ENCODE assay signal across 1 cellular context in genomic region chr15:31390777-31391486, GRCh38.
TF ChIP-seq lines count a peak whose summit lies in the region.

No MANE protein-coding gene starts in this region.

TF ChIP-seq in GM23338, 12 proteins besides CTCF, POLR2A, EP300 and RAD21 (continued from another document):
- TF ChIP-seq EZH2 (IDR thresholded peaks at IDR 0.05; ENCODE audit: low read depth, unreplicated experiment) (no peak), ETS1 (IDR thresholded peaks at IDR 0.05) (no peak), POLR2AphosphoS5 (IDR thresholded peaks at IDR 0.05; ENCODE audit: low read depth) (no peak), NANOG (IDR thresholded peaks at IDR 0.05; ENCODE audit: borderline replicate concordance) (no peak), REST (IDR thresholded peaks at IDR 0.05; ENCODE audit: unreplicated experiment) (no peak), EZH2phosphoT487 (IDR thresholded peaks at IDR 0.05; ENCODE audit: unreplicated experiment) (no peak), STAT1 (IDR thresholded peaks at IDR 0.05; ENCODE audit: unreplicated experiment) (no peak), JUNB (IDR thresholded peaks at IDR 0.05; ENCODE audit: unreplicated experiment) (no peak)
TF ChIP-seq in GM23338: peak in this region for 0.
